8 cellular contexts compared by ENCODE assay signal in the genomic region with DNA sequence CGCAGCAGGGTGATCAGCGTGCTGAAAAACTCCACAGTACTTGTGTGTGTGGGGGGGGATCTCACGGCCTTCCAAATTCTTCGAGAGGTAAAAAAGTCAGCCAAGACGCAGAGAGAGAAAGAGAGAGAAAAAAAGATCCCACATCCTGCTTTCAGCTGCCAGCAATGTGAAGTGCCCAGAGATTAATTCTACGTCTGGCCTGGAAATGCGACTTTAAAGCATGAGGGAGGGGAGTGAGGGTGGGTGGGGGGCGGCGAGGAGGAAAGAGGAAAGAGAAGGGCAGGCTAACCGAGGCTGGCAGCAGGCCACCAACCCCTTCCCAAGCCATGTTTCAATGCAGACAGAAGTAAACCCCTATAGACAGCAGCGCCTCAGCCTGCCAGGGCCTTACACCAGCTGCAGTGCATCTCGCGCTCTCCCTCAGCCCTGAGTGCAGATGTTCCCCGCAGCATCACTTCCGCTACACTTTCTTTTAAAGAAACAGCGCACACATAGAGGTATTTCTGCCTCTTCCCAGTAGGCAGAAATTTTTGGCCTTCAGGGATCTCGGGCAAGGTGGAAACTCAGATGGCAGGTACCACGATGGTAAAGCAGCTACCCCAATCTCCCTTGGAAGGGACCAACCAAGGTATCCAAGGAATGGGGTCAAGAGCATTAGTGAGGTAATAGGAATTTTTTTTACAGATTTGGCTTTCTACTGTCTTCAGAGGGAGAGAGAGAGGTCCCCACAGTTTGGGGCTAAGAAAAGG.
DNase-seq lines count a peak whose midpoint lies in the region; ATAC-seq and FAIRE-seq lines count a peak whose summit lies in the region.

No MANE protein-coding gene starts in this region.

- DNase-seq in GM18507 (ENCODE audit: extremely low spot score, insufficient read length, low read depth), result peak; percentile 64
- DNase-seq in T-helper 1 cell, result peak; percentile 46 to 82 (median 59)
- DNase-seq in amniotic epithelial cell (ENCODE audit: low read depth), result peak; percentile 82
- peak; percentile 39 to 52 for DNase-seq in hippocampal formation (lab: John Stamatoyannopoulos, UW)
- DNase-seq in stimulated activated CD4-positive, alpha-beta T cell treated with anti-CD3 and anti-CD28 coated beads, Interleukin-1b, Interleukin-23, amount 100 ng/mL, for 24 hours (ENCODE audit: low read depth in 4 of 4, low spot score in 1 of 4), result peak in 3 of 4 experiments; percentile 34 to 52 (median 45)
- DNase-seq in SW 1271 (lab: John Stamatoyannopoulos, UW), result no peak
- no peak for DNase-seq in NCI-H1105 (lab: John Stamatoyannopoulos, UW)

- peak; percentile 79 for ATAC-seq in HG02885 (IDR thresholded peaks at IDR 0.05; ENCODE audit: poor library complexity, unreplicated experiment)

- peak; percentile 95 for FAIRE-seq in GM18507 (lab: Jason Lieb, UNC)

Comparison
In these comparisons a context has a peak if more than half of its experiments do, and no peak if none do; other contexts are left out.
1. DNase-seq: peak in GM18507 (single experiment), T-helper 1 cell (5 of 5), amniotic epithelial cell (single experiment), hippocampal formation (2 of 2) and stimulated activated CD4-positive, alpha-beta T cell treated with anti-CD3 and anti-CD28 coated beads, Interleukin-1b, Interleukin-23, amount 100 ng/mL, for 24 hours (3 of 4); none in SW 1271 (0 of 2) and NCI-H1105 (single experiment).